ENCODE assay signal across 1 cellular context in the genomic region with DNA sequence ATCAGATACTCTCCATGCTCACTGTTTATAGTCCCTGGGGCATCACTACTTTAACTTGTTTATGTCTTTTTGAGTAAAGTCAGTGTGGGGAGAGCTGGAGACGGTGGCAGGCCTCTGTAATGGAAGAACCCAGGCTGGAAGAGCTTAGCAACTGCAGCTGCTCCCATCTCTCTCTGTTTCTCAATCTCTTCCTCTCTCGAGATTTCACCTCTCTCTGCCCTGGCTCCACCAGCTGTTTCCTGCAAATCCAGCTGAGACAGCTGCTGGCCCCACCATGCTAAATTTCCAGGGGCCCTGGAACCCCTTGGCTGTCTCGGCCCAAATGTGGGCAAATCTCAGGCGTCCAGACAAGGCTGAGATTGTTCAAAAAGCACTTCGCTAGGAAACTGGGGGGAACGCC.
TF ChIP-seq lines count a peak whose summit lies in the region.

No MANE protein-coding gene starts in this region.

TF ChIP-seq in GM23338, 12 proteins besides CTCF, POLR2A, EP300 and RAD21:
- TF ChIP-seq EZH2 (IDR thresholded peaks at IDR 0.05; ENCODE audit: low read depth, unreplicated experiment): no peak
- TF ChIP-seq, protein P1, sequence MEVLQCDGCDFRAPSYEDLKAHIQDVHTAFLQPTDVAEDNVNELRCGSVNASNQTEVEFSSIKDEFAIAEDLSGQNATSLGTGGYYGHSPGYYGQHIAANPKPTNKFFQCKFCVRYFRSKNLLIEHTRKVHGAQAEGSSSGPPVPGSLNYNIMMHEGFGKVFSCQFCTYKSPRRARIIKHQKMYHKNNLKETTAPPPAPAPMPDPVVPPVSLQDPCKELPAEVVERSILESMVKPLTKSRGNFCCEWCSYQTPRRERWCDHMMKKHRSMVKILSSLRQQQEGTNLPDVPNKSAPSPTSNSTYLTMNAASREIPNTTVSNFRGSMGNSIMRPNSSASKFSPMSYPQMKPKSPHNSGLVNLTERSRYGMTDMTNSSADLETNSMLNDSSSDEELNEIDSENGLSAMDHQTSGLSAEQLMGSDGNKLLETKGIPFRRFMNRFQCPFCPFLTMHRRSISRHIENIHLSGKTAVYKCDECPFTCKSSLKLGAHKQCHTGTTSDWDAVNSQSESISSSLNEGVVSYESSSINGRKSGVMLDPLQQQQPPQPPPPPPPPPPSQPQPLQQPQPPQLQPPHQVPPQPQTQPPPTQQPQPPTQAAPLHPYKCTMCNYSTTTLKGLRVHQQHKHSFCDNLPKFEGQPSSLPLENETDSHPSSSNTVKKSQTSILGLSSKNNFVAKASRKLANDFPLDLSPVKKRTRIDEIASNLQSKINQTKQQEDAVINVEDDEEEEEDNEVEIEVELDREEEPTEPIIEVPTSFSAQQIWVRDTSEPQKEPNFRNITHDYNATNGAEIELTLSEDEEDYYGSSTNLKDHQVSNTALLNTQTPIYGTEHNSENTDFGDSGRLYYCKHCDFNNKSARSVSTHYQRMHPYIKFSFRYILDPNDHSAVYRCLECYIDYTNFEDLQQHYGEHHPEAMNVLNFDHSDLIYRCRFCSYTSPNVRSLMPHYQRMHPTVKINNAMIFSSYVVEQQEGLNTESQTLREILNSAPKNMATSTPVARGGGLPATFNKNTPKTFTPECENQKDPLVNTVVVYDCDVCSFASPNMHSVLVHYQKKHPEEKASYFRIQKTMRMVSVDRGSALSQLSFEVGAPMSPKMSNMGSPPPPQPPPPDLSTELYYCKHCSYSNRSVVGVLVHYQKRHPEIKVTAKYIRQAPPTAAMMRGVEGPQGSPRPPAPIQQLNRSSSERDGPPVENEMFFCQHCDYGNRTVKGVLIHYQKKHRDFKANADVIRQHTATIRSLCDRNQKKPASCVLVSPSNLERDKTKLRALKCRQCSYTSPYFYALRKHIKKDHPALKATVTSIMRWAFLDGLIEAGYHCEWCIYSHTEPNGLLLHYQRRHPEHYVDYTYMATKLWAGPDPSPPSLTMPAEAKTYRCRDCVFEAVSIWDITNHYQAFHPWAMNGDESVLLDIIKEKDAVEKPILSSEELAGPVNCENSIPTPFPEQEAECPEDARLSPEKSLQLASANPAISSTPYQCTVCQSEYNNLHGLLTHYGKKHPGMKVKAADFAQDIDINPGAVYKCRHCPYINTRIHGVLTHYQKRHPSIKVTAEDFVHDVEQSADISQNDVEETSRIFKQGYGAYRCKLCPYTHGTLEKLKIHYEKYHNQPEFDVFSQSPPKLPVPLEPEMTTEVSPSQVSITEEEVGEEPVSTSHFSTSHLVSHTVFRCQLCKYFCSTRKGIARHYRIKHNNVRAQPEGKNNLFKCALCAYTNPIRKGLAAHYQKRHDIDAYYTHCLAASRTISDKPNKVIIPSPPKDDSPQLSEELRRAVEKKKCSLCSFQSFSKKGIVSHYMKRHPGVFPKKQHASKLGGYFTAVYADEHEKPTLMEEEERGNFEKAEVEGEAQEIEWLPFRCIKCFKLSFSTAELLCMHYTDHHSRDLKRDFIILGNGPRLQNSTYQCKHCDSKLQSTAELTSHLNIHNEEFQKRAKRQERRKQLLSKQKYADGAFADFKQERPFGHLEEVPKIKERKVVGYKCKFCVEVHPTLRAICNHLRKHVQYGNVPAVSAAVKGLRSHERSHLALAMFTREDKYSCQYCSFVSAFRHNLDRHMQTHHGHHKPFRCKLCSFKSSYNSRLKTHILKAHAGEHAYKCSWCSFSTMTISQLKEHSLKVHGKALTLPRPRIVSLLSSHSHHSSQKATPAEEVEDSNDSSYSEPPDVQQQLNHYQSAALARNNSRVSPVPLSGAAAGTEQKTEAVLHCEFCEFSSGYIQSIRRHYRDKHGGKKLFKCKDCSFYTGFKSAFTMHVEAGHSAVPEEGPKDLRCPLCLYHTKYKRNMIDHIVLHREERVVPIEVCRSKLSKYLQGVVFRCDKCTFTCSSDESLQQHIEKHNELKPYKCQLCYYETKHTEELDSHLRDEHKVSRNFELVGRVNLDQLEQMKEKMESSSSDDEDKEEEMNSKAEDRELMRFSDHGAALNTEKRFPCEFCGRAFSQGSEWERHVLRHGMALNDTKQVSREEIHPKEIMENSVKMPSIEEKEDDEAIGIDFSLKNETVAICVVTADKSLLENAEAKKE (CRISPR knock-in tag; IDR thresholded peaks at IDR 0.05): no peak
- no peak for TF ChIP-seq ZNF331 (CRISPR knock-in tag; IDR thresholded peaks at IDR 0.05; ENCODE audit: low read depth)
- TF ChIP-seq JUNB (IDR thresholded peaks at IDR 0.05; ENCODE audit: unreplicated experiment): no peak
- no peak for TF ChIP-seq STAT1 (IDR thresholded peaks at IDR 0.05; ENCODE audit: unreplicated experiment)
- TF ChIP-seq, protein P2, sequence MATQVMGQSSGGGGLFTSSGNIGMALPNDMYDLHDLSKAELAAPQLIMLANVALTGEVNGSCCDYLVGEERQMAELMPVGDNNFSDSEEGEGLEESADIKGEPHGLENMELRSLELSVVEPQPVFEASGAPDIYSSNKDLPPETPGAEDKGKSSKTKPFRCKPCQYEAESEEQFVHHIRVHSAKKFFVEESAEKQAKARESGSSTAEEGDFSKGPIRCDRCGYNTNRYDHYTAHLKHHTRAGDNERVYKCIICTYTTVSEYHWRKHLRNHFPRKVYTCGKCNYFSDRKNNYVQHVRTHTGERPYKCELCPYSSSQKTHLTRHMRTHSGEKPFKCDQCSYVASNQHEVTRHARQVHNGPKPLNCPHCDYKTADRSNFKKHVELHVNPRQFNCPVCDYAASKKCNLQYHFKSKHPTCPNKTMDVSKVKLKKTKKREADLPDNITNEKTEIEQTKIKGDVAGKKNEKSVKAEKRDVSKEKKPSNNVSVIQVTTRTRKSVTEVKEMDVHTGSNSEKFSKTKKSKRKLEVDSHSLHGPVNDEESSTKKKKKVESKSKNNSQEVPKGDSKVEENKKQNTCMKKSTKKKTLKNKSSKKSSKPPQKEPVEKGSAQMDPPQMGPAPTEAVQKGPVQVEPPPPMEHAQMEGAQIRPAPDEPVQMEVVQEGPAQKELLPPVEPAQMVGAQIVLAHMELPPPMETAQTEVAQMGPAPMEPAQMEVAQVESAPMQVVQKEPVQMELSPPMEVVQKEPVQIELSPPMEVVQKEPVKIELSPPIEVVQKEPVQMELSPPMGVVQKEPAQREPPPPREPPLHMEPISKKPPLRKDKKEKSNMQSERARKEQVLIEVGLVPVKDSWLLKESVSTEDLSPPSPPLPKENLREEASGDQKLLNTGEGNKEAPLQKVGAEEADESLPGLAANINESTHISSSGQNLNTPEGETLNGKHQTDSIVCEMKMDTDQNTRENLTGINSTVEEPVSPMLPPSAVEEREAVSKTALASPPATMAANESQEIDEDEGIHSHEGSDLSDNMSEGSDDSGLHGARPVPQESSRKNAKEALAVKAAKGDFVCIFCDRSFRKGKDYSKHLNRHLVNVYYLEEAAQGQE (IDR thresholded peaks at IDR 0.05; ENCODE audit: unreplicated experiment): no peak
- TF ChIP-seq CREB1 (CRISPR knock-in tag; IDR thresholded peaks at IDR 0.05; ENCODE audit: low read depth): no peak
- TF ChIP-seq, protein P3, sequence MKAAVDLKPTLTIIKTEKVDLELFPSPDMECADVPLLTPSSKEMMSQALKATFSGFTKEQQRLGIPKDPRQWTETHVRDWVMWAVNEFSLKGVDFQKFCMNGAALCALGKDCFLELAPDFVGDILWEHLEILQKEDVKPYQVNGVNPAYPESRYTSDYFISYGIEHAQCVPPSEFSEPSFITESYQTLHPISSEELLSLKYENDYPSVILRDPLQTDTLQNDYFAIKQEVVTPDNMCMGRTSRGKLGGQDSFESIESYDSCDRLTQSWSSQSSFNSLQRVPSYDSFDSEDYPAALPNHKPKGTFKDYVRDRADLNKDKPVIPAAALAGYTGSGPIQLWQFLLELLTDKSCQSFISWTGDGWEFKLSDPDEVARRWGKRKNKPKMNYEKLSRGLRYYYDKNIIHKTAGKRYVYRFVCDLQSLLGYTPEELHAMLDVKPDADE (IDR thresholded peaks at IDR 0.05): no peak
- no peak for TF ChIP-seq NANOG (IDR thresholded peaks at IDR 0.05; ENCODE audit: borderline replicate concordance)
- no peak for TF ChIP-seq POLR2AphosphoS5 (IDR thresholded peaks at IDR 0.05; ENCODE audit: low read depth)
- TF ChIP-seq EZH2phosphoT487 (IDR thresholded peaks at IDR 0.05; ENCODE audit: unreplicated experiment): no peak
- TF ChIP-seq ZNF114 (CRISPR knock-in tag; IDR thresholded peaks at IDR 0.05): no peak
TF ChIP-seq in GM23338: peak in this region for 0.
